In the genomic region with DNA sequence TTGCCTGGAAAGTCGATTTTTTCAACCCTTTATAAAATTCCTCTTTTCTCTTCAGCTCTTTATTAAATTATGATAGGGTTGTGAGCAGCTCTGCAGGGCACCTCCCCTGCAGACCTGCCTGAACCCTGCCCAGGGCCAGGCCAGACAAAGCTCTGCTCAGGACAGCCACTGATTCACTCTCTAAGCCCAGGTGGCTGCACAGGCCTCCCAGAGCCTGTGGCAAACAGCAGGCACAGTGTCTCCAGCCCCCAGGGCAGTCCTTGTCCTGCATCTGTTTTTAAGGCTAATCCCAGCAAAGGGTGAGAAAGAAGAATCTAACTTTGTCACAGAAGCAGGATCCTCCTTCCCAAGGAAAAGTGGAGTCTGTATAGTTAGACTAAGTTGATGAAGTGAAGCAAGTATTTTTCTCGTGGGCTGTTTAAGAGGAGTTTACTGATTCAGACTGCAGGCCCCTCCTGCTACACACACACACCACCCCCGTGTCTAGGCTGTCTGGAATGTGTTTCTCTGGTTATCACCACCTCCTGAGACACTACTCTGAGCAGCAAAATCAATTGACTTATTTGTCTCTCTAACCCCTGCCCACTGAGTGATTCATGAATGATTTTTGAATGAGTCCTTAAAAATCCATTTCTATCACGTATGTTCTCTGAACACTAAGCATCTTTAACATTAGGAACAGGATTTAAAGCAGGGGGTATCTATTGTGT, we compare ENCODE assay signal across 1 cellular context.
A peak's percentile ranks its signal among the peaks of the same experiment; 100 is the strongest.
TF ChIP-seq lines count a peak whose summit lies in the region.

No MANE protein-coding gene starts in this region.

TF ChIP-seq in SK-N-SH, 30 proteins besides CTCF, POLR2A, EP300 and RAD21 (continued from another document):
- 0 out of 2 replicates have a peak, but pooled peaks have one; percentile 25 for TF ChIP-seq TEAD4 (IDR thresholded peaks at IDR 0.05; ENCODE audit: borderline replicate concordance, insufficient read depth)
- TF ChIP-seq MXI1 (IDR thresholded peaks at IDR 0.05; ENCODE audit: low read depth, low read length): no peak
- TF ChIP-seq FOSL2 (IDR thresholded peaks at IDR 0.05; ENCODE audit: borderline replicate concordance, low read depth): peak; percentile 52
- TF ChIP-seq MEF2A (IDR thresholded peaks at IDR 0.05; ENCODE audit: borderline replicate concordance, low read depth): no peak
- TF ChIP-seq NRF1 (IDR thresholded peaks at IDR 0.05; ENCODE audit: low read depth, low read length): no peak
- no peak for TF ChIP-seq RXRA (IDR thresholded peaks at IDR 0.05; ENCODE audit: borderline replicate concordance, low read depth)
- peak; percentile 11; the same call in 1 of the 2 replicates for TF ChIP-seq JUND (IDR thresholded peaks at IDR 0.05)
- TF ChIP-seq, protein P1, sequence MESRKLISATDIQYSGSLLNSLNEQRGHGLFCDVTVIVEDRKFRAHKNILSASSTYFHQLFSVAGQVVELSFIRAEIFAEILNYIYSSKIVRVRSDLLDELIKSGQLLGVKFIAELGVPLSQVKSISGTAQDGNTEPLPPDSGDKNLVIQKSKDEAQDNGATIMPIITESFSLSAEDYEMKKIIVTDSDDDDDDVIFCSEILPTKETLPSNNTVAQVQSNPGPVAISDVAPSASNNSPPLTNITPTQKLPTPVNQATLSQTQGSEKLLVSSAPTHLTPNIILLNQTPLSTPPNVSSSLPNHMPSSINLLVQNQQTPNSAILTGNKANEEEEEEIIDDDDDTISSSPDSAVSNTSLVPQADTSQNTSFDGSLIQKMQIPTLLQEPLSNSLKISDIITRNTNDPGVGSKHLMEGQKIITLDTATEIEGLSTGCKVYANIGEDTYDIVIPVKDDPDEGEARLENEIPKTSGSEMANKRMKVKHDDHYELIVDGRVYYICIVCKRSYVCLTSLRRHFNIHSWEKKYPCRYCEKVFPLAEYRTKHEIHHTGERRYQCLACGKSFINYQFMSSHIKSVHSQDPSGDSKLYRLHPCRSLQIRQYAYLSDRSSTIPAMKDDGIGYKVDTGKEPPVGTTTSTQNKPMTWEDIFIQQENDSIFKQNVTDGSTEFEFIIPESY (IDR thresholded peaks at IDR 0.05; ENCODE audit: borderline replicate concordance, low read depth): no peak
- TF ChIP-seq FOXM1 (IDR thresholded peaks at IDR 0.05; ENCODE audit: low read depth): no peak
- TF ChIP-seq RCOR1 (IDR thresholded peaks at IDR 0.05; ENCODE audit: low read length): 0 out of 2 replicates have a peak, but pooled peaks have one; percentile 13
- TF ChIP-seq, protein P2, sequence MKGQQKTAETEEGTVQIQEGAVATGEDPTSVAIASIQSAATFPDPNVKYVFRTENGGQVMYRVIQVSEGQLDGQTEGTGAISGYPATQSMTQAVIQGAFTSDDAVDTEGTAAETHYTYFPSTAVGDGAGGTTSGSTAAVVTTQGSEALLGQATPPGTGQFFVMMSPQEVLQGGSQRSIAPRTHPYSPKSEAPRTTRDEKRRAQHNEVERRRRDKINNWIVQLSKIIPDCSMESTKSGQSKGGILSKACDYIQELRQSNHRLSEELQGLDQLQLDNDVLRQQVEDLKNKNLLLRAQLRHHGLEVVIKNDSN (IDR thresholded peaks at IDR 0.05; ENCODE audit: borderline replicate concordance, low read depth): no peak
- no peak for TF ChIP-seq TAF1 (IDR thresholded peaks at IDR 0.05; ENCODE audit: borderline replicate concordance, low read depth, low read length)
- TF ChIP-seq, protein P3, sequence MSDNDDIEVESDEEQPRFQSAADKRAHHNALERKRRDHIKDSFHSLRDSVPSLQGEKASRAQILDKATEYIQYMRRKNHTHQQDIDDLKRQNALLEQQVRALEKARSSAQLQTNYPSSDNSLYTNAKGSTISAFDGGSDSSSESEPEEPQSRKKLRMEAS (IDR thresholded peaks at IDR 0.05; ENCODE audit: low read depth): no peak
- TF ChIP-seq GABPA (IDR thresholded peaks at IDR 0.05; ENCODE audit: low read depth): no peak
